In genomic region chr18:46829947-46830346, GRCh38 we compare ENCODE assay signal across 15 cellular contexts.
DNase-seq lines count a peak whose midpoint lies in the region; ATAC-seq and TF ChIP-seq lines count a peak whose summit lies in the region.
"Had no signal": no experiment of that assay in that cellular context is flagged by ENCODE, and none has a peak within 500 bp of the region (broad histone marks: within the 10 kb centered on the region; RNA-seq: fewer than 3 reads in every experiment).

No MANE protein-coding gene starts in this region.

- H3K4me3 ChIP-seq in parathyroid adenoma (ENCODE audit: low read depth, low read length): no peak overlapping the region
- H3K4me3 ChIP-seq: BLaER1 had no signal

- no peak overlapping the region for H3K23ac ChIP-seq in H9 (ENCODE audit: insufficient read length, low read depth, low read length)

- H3T11ph ChIP-seq in H9 (ENCODE audit: low read length): no peak overlapping the region

- no peak overlapping the region for H3K27ac Mint-ChIP-seq in H9
- H3K27ac Mint-ChIP-seq in WTC11: no peak overlapping the region
- H3K27ac Mint-ChIP-seq: CD8-positive, alpha-beta memory T cell had no signal

- H2AFZ ChIP-seq in H9 (ENCODE audit: low read length): no peak overlapping the region
- H2AFZ ChIP-seq in parathyroid adenoma: no peak overlapping the region

- H3K79me1 ChIP-seq in H9 (ENCODE audit: insufficient read depth, low read depth, low read length, poor library complexity, severe bottlenecking): no peaks in the 10 kb centered on the region

- H3K27me3 ChIP-seq in H9 (ENCODE audit: insufficient read depth, low read length) (no peaks in the 10 kb centered on the region), parathyroid adenoma (ENCODE audit: control insufficient read depth, insufficient read depth, low read length) (no peaks in the 10 kb centered on the region)
- H3K27me3 ChIP-seq: BLaER1 had no signal

- H3K9me3 ChIP-seq in H9 (ENCODE audit: control insufficient read depth, low read depth, low read length): no peaks in the 10 kb centered on the region
- no peaks in the 10 kb centered on the region for H3K9me3 ChIP-seq in parathyroid adenoma (ENCODE audit: control insufficient read depth, low read length)
- H3K9me3 ChIP-seq: BLaER1, Caco-2 had no signal

- POLR2A ChIA-PET in WTC11 (lab: Charles Lee): no interaction called here

- WGBS in H9 (ENCODE audit: extremely low coverage, insufficient read length, low lambda C conversion rate): 100% methylated on average over 1 of the region's 1 CpG

- TF ChIP-seq CTCF in H9 (conservative IDR thresholded peaks at IDR 0.05): peak; percentile 48; the same call in 2 of the 3 replicates
- no peak for TF ChIP-seq CTCF in WTC11 (IDR thresholded peaks at IDR 0.05)
- TF ChIP-seq CTCF in parathyroid adenoma (IDR thresholded peaks at IDR 0.05): peak; percentile 54

- 0 out of 2 replicates have a peak, but pooled peaks have one; percentile 20 for ATAC-seq in WTC11

- no peaks in the 10 kb centered on the region for H3K36me3 ChIP-seq in parathyroid adenoma (ENCODE audit: control insufficient read depth, insufficient read depth, low read length)

- no peak overlapping the region for H2AK5ac ChIP-seq in H9 (ENCODE audit: insufficient read length, low read length)

- H4K91ac ChIP-seq in H9 (ENCODE audit: insufficient read length, low read depth, low read length): no peak overlapping the region

- H3K4ac ChIP-seq in H9 (ENCODE audit: low read depth, low read length): no peak overlapping the region

- no peak overlapping the region for H2BK5ac ChIP-seq in H9 (ENCODE audit: insufficient read length, low read length)

- no peaks in the 10 kb centered on the region for H3K4me1 ChIP-seq in H9 (ENCODE audit: insufficient read depth, low read length)
- H3K4me1 ChIP-seq in parathyroid adenoma: peaks cover 12% of the 10 kb centered on the region
- H3K4me1 ChIP-seq: BLaER1, Caco-2 had no signal

- no peak overlapping the region for H3K27ac ChIP-seq in H9 (ENCODE audit: insufficient read length, low read depth, low read length)
- no peak overlapping the region for H3K27ac ChIP-seq in parathyroid adenoma
- H3K27ac ChIP-seq: BLaER1, HL-60 had no signal

- H4K20me1 ChIP-seq in H9 (ENCODE audit: control insufficient read depth, insufficient read depth, insufficient read length): no peaks in the 10 kb centered on the region
- H4K20me1 ChIP-seq: BLaER1 had no signal

- H3K56ac ChIP-seq in H9 (ENCODE audit: insufficient read length, low read depth, low read length): no peak overlapping the region

- H4K8ac ChIP-seq in H9 (replicated peaks; ENCODE audit: insufficient read length, low read depth, low read length): no peak overlapping the region

- no peak overlapping the region for H3K14ac ChIP-seq in H9 (ENCODE audit: insufficient read depth, low read length)

- peak; percentile 15 for DNase-seq in NCI-H748 (lab: John Stamatoyannopoulos, UW; ENCODE audit: unreplicated experiment)
- no peak for DNase-seq in NCI-H748 treated with DMSO at 0.1 percent for 48 hours (lab: John Stamatoyannopoulos, UW)
- DNase-seq in H9: no peak
- no peak for DNase-seq in WTC11 (ENCODE audit: low spot score)
- no peak for DNase-seq in activated effector memory CD4-positive, alpha-beta T cell treated with anti-CD3 and anti-CD28 coated beads, Interleukin-2, amount 50 U/mL, for 16 hours
- DNase-seq in NK-92 (lab: John Stamatoyannopoulos, UW; ENCODE audit: unreplicated experiment): no peak
- DNase-seq: 8988T; AML-193; Caco-2; CD8-positive, alpha-beta memory T cell; DND-41; GDM1 had no signal

- no peak overlapping the region for H3K4me3 Mint-ChIP-seq in H9
- H3K4me3 Mint-ChIP-seq in WTC11: no peak overlapping the region
- H3K4me3 Mint-ChIP-seq: CD8-positive, alpha-beta memory T cell had no signal

- H2BK15ac ChIP-seq in H9 (ENCODE audit: low read depth, low read length): no peak overlapping the region

- no peak overlapping the region for H2BK120ac ChIP-seq in H9 (ENCODE audit: low read depth, low read length, poor library complexity, severe bottlenecking)

- H2BK12ac ChIP-seq in H9 (ENCODE audit: insufficient read length, low read depth, low read length): no peak overlapping the region

- H3K4me1 Mint-ChIP-seq in H9 (no peaks in the 10 kb centered on the region), WTC11 (no peaks in the 10 kb centered on the region)
- H3K4me1 Mint-ChIP-seq: CD8-positive, alpha-beta memory T cell had no signal

- no peak overlapping the region for H3K9ac ChIP-seq in H9 (ENCODE audit: extremely low read depth, insufficient read length, low read length)
- H3K9ac ChIP-seq in parathyroid adenoma: no peak overlapping the region
- H3K9ac ChIP-seq: BLaER1 had no signal

- CTCF ChIA-PET in WTC11 (lab: Charles Lee): interaction anchor here (1.0 to 1.4 kb wide), 3 partner anchors 14 to 172 kb away, joined by 4 to 7 read pairs (median 4); no protein-coding TSS in a partner anchor

- no peaks in the 10 kb centered on the region for H3K23me2 ChIP-seq in H9 (ENCODE audit: insufficient read length, low read depth, low read length, poor library complexity, severe bottlenecking)

- H2BK20ac ChIP-seq in H9 (ENCODE audit: low read depth, low read length, poor library complexity, severe bottlenecking): no peak overlapping the region

- no peak overlapping the region for H3K18ac ChIP-seq in H9 (ENCODE audit: insufficient read length, low read depth, low read length)

- H3K9me3 Mint-ChIP-seq in H9 (no peaks in the 10 kb centered on the region), WTC11 (no peaks in the 10 kb centered on the region)
- H3K9me3 Mint-ChIP-seq: CD8-positive, alpha-beta memory T cell had no signal

- H3K36me3 Mint-ChIP-seq in H9 (ENCODE audit: insufficient read depth in 1 of 3, low read depth in 3 of 3) (peaks cover 8 to 48% (median 47%) of the 10 kb centered on the region in 3 experiments), WTC11 (peaks cover 46% of the 10 kb centered on the region)

- H4K5ac ChIP-seq in H9 (ENCODE audit: insufficient read length, low read depth, low read length): no peak overlapping the region

- H3K79me2 ChIP-seq in H9 (ENCODE audit: insufficient read depth, low read length) (no peaks in the 10 kb centered on the region), parathyroid adenoma (no peaks in the 10 kb centered on the region)

- H3K4me2 ChIP-seq in H9 (ENCODE audit: insufficient read depth, insufficient read length, low read length): no peak overlapping the region
- no peak overlapping the region for H3K4me2 ChIP-seq in parathyroid adenoma (ENCODE audit: low read length)
- H3K4me2 ChIP-seq: BLaER1 had no signal

- no peaks in the 10 kb centered on the region for H3K27me3 Mint-ChIP-seq in H9 (ENCODE audit: low read depth)
- no peaks in the 10 kb centered on the region for H3K27me3 Mint-ChIP-seq in WTC11 (ENCODE audit: low read depth)
- H3K27me3 Mint-ChIP-seq: CD8-positive, alpha-beta memory T cell had no signal

TF ChIP-seq in WTC11, 78 proteins besides CTCF, POLR2A, EP300 and RAD21 (continues in another document):
- TF ChIP-seq ERG (CRISPR knock-in tag; IDR thresholded peaks at IDR 0.05) (no peak), ZNF425 (CRISPR knock-in tag; conservative IDR thresholded peaks at IDR 0.05) (no peak), USF1 (CRISPR knock-in tag; IDR thresholded peaks at IDR 0.05) (no peak), ZBTB43 (CRISPR knock-in tag; IDR thresholded peaks at IDR 0.05) (no peak)
